ENCODE assay signal across 9 cellular contexts in the genomic region with DNA sequence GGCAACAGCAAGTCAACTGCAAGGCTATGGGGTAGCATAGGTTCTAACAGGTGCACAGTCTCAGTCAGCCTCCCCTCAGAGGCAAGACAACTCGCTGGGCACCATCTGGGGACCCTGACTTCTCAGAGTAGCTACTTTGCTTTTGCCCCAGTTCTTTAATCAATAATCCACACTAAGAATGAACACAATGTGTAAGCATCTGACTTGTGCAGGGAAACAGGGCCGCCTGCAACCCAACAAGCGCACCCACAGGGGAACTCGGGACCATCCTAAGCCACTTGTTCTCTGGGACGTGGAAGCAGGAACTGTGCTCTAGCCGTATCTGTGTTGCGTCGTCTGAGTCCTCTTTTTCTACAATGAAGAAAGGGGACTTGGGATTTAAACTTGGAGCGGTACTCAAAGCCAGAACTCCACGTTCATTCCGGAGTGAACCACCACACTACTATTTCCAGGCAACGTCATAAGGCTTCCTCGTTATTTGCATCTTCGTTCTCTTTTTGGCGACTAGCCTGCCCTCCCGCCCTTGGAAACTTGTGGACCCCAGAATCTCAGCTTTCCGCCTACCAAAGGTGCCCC. TPM values are rescaled to one million over a fixed set of nuclear protein-coding genes. Genes with fewer than 3 reads are reported as not detected.
DNase-seq lines count a peak whose midpoint lies in the region; ATAC-seq and TF ChIP-seq lines count a peak whose summit lies in the region.
"Had no signal": no experiment of that assay in that cellular context is flagged by ENCODE, and none has a peak within 500 bp of the region (broad histone marks: within the 10 kb centered on the region; RNA-seq: fewer than 3 reads in every experiment).

No MANE protein-coding gene starts in this region.

- peak; percentile 2 for ATAC-seq in upper lobe of right lung
- no peak for ATAC-seq in GM21619 (IDR thresholded peaks at IDR 0.05; ENCODE audit: unreplicated experiment)

- DNase-seq in activated naive CD4-positive, alpha-beta T cell treated with anti-CD3 and anti-CD28 coated beads for 36 hours, result no peak
- no peak for DNase-seq in activated naive CD4-positive, alpha-beta T cell treated with anti-CD3 and anti-CD28 coated beads, Interleukin-2, amount 50 U/mL, for 16 hours
- no peak for DNase-seq in effector memory CD4-positive, alpha-beta T cell
- DNase-seq in upper lobe of right lung (no peak), islet precursor cell (no peak), 8988T (no peak)
- DNase-seq: DMS79 treated with DMSO at 0.1 percent for 48 hours had no signal

- peak overlapping the region; percentile 91 for H3K9ac ChIP-seq in mucosa of stomach (ENCODE audit: low read length)

- H3K27ac Mint-ChIP-seq in activated naive CD4-positive, alpha-beta T cell treated with anti-CD3 and anti-CD28 coated beads for 36 hours, result peak overlapping the region; percentile 47

- H3K9me3 ChIP-seq in effector memory CD4-positive, alpha-beta T cell (ENCODE audit: control insufficient read depth, low read length), result no peaks in the 10 kb centered on the region
- no peaks in the 10 kb centered on the region for H3K9me3 ChIP-seq in mucosa of stomach (ENCODE audit: control insufficient read depth, low read length)
- H3K9me3 ChIP-seq in upper lobe of right lung, result no peaks in the 10 kb centered on the region

- no peaks in the 10 kb centered on the region for H3K36me3 Mint-ChIP-seq in activated naive CD4-positive, alpha-beta T cell treated with anti-CD3 and anti-CD28 coated beads for 36 hours (ENCODE audit: low read depth)

- peaks cover 5% of the 10 kb centered on the region for H3K4me1 ChIP-seq in effector memory CD4-positive, alpha-beta T cell (ENCODE audit: control insufficient read depth, insufficient read depth, low read length, poor library complexity, severe bottlenecking)
- H3K4me1 ChIP-seq in mucosa of stomach (ENCODE audit: control insufficient read depth, insufficient read depth, low read length) (no peaks in the 10 kb centered on the region), upper lobe of right lung (no peaks in the 10 kb centered on the region)

- H3K9me3 Mint-ChIP-seq in activated naive CD4-positive, alpha-beta T cell treated with anti-CD3 and anti-CD28 coated beads for 36 hours, result no peaks in the 10 kb centered on the region

- H3K4me3 ChIP-seq in effector memory CD4-positive, alpha-beta T cell (ENCODE audit: insufficient read depth, low read depth, low read length, poor library complexity, severe bottlenecking), result peak overlapping the region; percentile 79
- H3K4me3 ChIP-seq in mucosa of stomach (ENCODE audit: low read length) (peak overlapping the region; percentile 76), upper lobe of right lung (peak overlapping the region; percentile 86)

- CTCF ChIA-PET in activated naive CD4-positive, alpha-beta T cell treated with anti-CD3 and anti-CD28 coated beads for 36 hours (lab: Charles Lee), result interaction anchor here (0.7 to 3.4 kb wide), 4 partner anchors 55 to 196 kb away, joined by 3 to 41 read pairs (median 3); no protein-coding TSS in a partner anchor

- H3K27me3 ChIP-seq in effector memory CD4-positive, alpha-beta T cell (replicated peaks; ENCODE audit: control insufficient read depth, insufficient read depth, low read length, poor library complexity, severe bottlenecking), result no peaks in the 10 kb centered on the region
- H3K27me3 ChIP-seq in mucosa of stomach (ENCODE audit: control insufficient read depth, insufficient read depth, low read length) (no peaks in the 10 kb centered on the region), upper lobe of right lung (no peaks in the 10 kb centered on the region)

- peaks cover 8% of the 10 kb centered on the region for H3K27me3 Mint-ChIP-seq in activated naive CD4-positive, alpha-beta T cell treated with anti-CD3 and anti-CD28 coated beads for 36 hours (ENCODE audit: low read depth)

- H3K36me3 ChIP-seq in effector memory CD4-positive, alpha-beta T cell (ENCODE audit: control insufficient read depth, insufficient read depth, low read length), result no peaks in the 10 kb centered on the region
- no peaks in the 10 kb centered on the region for H3K36me3 ChIP-seq in mucosa of stomach (ENCODE audit: control insufficient read depth, insufficient read depth, low read length)
- H3K36me3 ChIP-seq in upper lobe of right lung, result no peaks in the 10 kb centered on the region

- peaks cover 18% of the 10 kb centered on the region for H3K4me1 Mint-ChIP-seq in activated naive CD4-positive, alpha-beta T cell treated with anti-CD3 and anti-CD28 coated beads for 36 hours (ENCODE audit: low read depth)

- peak overlapping the region; percentile 86 for H3K4me3 Mint-ChIP-seq in activated naive CD4-positive, alpha-beta T cell treated with anti-CD3 and anti-CD28 coated beads for 36 hours

- H3K27ac ChIP-seq in effector memory CD4-positive, alpha-beta T cell (ENCODE audit: insufficient read depth, low read length, poor library complexity, severe bottlenecking), result no peak overlapping the region
- peak overlapping the region; percentile 89 for H3K27ac ChIP-seq in upper lobe of right lung

- intact Hi-C loops in activated naive CD4-positive, alpha-beta T cell treated with anti-CD3 and anti-CD28 coated beads for 36 hours (cut with micrococcal nuclease), result no loop called here
- intact Hi-C loops in upper lobe of right lung (cut with DNase I), result no loop called here

- no peak for TF ChIP-seq CTCF in upper lobe of right lung (IDR thresholded peaks at IDR 0.05)

RNA-seq across cellular contexts. Expression of gene MOB3B, which starts 1.8 kb away (rescaled TPM):
- 1 to 10 TPM; 3.0 to 3.2 TPM for total RNA-seq in activated naive CD4-positive, alpha-beta T cell treated with anti-CD3 and anti-CD28 coated beads for 36 hours
- total RNA-seq in upper lobe of right lung, result 17.8 TPM

RNA-seq across cellular contexts. Expression of gene IFNK, which starts 3.7 kb away (rescaled TPM):
- total RNA-seq in activated naive CD4-positive, alpha-beta T cell treated with anti-CD3 and anti-CD28 coated beads for 36 hours, result under 1 TPM in 1 of 2 experiments, not detected in 1; 0.24 TPM
- not detected for total RNA-seq in upper lobe of right lung

RNA-seq across cellular contexts. Expression of gene C9orf72, which starts 45.5 kb away (rescaled TPM):
- total RNA-seq in activated naive CD4-positive, alpha-beta T cell treated with anti-CD3 and anti-CD28 coated beads for 36 hours, result 10 to 100 TPM; 23.3 to 27.5 TPM
- 16.8 TPM for total RNA-seq in upper lobe of right lung
